10 cellular contexts compared by ENCODE assay signal in the genomic region with DNA sequence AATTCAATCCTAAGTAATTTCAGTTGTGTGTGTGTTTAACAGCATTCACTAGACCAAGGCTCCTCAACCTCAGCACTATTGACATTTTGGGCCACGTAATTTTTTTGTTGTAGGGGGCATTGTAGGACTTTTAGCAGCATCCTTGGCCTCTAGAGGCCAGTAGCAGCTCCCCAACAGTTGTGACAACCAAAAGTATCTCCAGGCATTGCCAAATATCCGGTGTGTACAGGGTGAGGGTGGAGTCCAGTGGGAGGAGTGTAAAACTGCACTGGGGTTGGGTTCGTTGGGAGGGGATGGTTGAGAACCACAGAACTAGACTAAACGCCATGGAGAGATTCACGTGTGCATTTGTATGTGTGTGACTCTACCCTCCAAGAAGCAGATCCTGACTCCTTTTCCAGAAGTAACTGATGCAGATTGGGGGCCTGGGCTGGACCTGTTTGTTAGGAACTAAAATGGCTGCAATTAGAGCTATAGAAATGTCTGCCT. TPM values are rescaled to one million over a fixed set of nuclear protein-coding genes. Genes with fewer than 3 reads are reported as not detected.
DNase-seq lines count a peak whose midpoint lies in the region; ATAC-seq lines count a peak whose summit lies in the region.
"Had no signal": no experiment of that assay in that cellular context is flagged by ENCODE, and none has a peak within 500 bp of the region (broad histone marks: within the 10 kb centered on the region; RNA-seq: fewer than 3 reads in every experiment).

No MANE protein-coding gene starts in this region.

- no peak for ATAC-seq in GM18520 (IDR thresholded peaks at IDR 0.05; ENCODE audit: unreplicated experiment)
- ATAC-seq: body of pancreas had no signal

- no peaks in the 10 kb centered on the region for H3K36me3 ChIP-seq in GM23248 (ENCODE audit: low read depth)
- H3K36me3 ChIP-seq: thoracic aorta had no signal

- POLR2A ChIA-PET in activated CD4-positive, alpha-beta T cell treated with anti-CD3 and anti-CD28 coated beads, Interleukin-2, amount 10 ng/mL, durations not matched to agents 7 days and 5 days (lab: Charles Lee), result interaction anchor here (0.6 kb wide), 1 partner anchor 15 kb away, joined by 3 read pairs; no protein-coding TSS in a partner anchor

- peak overlapping the region; percentile 15 for H3K4me3 Mint-ChIP-seq in activated CD4-positive, alpha-beta T cell treated with anti-CD3 and anti-CD28 coated beads, Interleukin-2, amount 10 ng/mL, durations not matched to agents 7 days and 5 days

- H3K27ac ChIP-seq in GM23248, result no peak overlapping the region
- H3K27ac ChIP-seq: body of pancreas, thoracic aorta had no signal

- CTCF ChIA-PET in activated CD4-positive, alpha-beta T cell treated with anti-CD3 and anti-CD28 coated beads, Interleukin-2, amount 10 ng/mL, durations not matched to agents 7 days and 5 days (lab: Charles Lee), result interaction anchor here (0.6 to 1.5 kb wide), 7 partner anchors 9 to 133 kb away, joined by 3 to 7 read pairs (median 3); no protein-coding TSS in a partner anchor

- H2AFZ ChIP-seq in GM23248, result peak overlapping the region; percentile 82

- H3F3A ChIP-seq in GM23248 (ENCODE audit: insufficient read depth), result 0 out of 2 replicates have a peak, but pooled peaks cover 9% of the 10 kb centered on the region

- no peak overlapping the region for H3K4me3 ChIP-seq in GM23248
- H3K4me3 ChIP-seq: body of pancreas, thoracic aorta had no signal

- H3K27me3 ChIP-seq in GM23248 (replicated peaks; ENCODE audit: insufficient read depth), result no peaks in the 10 kb centered on the region
- H3K27me3 ChIP-seq: body of pancreas had no signal

- no peaks in the 10 kb centered on the region for H3K9me3 ChIP-seq in GM23248 (ENCODE audit: low read depth)
- H3K9me3 ChIP-seq: body of pancreas, thoracic aorta had no signal

- H3K27ac Mint-ChIP-seq in activated CD4-positive, alpha-beta T cell treated with anti-CD3 and anti-CD28 coated beads, Interleukin-2, amount 10 ng/mL, durations not matched to agents 7 days and 5 days, result peak overlapping the region; percentile 84

- WGBS in GM23248 (ENCODE audit: low coverage in 1 of 2, low lambda C conversion rate in 2 of 2, missing lambda C conversion rate in 2 of 2), 2 experiments, result 29 to 34% methylated on average over 5 of the region's 5 CpGs

- in situ Hi-C loops in G401 (cut with HindIII; ENCODE audit: low sequenced_read_pairs), result no loop called here
- in situ Hi-C loops in GM23248 (cut with MboI), result no loop called here

- H3K79me2 ChIP-seq in GM23248 (ENCODE audit: insufficient read depth), result no peaks in the 10 kb centered on the region

- no peaks in the 10 kb centered on the region for H4K20me1 ChIP-seq in GM23248 (ENCODE audit: insufficient read depth)

- H3K4me1 Mint-ChIP-seq in activated CD4-positive, alpha-beta T cell treated with anti-CD3 and anti-CD28 coated beads, Interleukin-2, amount 10 ng/mL, durations not matched to agents 7 days and 5 days, result peaks cover 24% of the 10 kb centered on the region

- no peaks in the 10 kb centered on the region for H3K9me3 Mint-ChIP-seq in activated CD4-positive, alpha-beta T cell treated with anti-CD3 and anti-CD28 coated beads, Interleukin-2, amount 10 ng/mL, durations not matched to agents 7 days and 5 days

- H3K9me2 ChIP-seq in GM23248 (ENCODE audit: insufficient read depth), result no peaks in the 10 kb centered on the region

- peaks cover 5% of the 10 kb centered on the region for H3K4me1 ChIP-seq in GM23248 (ENCODE audit: insufficient read depth)

- H3K9ac ChIP-seq in GM23248, result no peak overlapping the region

- H3K36me3 Mint-ChIP-seq in activated CD4-positive, alpha-beta T cell treated with anti-CD3 and anti-CD28 coated beads, Interleukin-2, amount 10 ng/mL, durations not matched to agents 7 days and 5 days (ENCODE audit: low read depth), result no peaks in the 10 kb centered on the region

- DNase-seq in G401 (ENCODE audit: low spot score) (peak; percentile 19), GM23248 (peak; percentile 84), NAMALWA (ENCODE audit: low spot score) (peak; percentile 90), fibroblast of peridontal ligament (ENCODE audit: extremely low read depth) (peak; percentile 35), NCI-H2081 treated with DMSO at 0.1 percent for 48 hours (lab: John Stamatoyannopoulos, UW) (no peak)
- DNase-seq in activated CD4-positive, alpha-beta T cell treated with anti-CD3 and anti-CD28 coated beads, Interleukin-2, amount 10 ng/mL, durations not matched to agents 7 days and 5 days, result peak; percentile 79
- DNase-seq in stimulated activated CD4-positive, alpha-beta T cell treated with anti-CD3 and anti-CD28 coated beads, Interleukin-4, amount 100 ng/mL, for 24 hours, result peak; percentile 49

- no peak overlapping the region for H3K4me2 ChIP-seq in GM23248 (ENCODE audit: unreplicated experiment)

- no peaks in the 10 kb centered on the region for H3K27me3 Mint-ChIP-seq in activated CD4-positive, alpha-beta T cell treated with anti-CD3 and anti-CD28 coated beads, Interleukin-2, amount 10 ng/mL, durations not matched to agents 7 days and 5 days

RNA-seq across cellular contexts. Expression of a gene that starts 5.9 kb away (rescaled TPM):
- total RNA-seq in G401 (2014; rRNA removed; shearing (Covaris generic)), result 2.5 and 6.7 TPM in 2 replicates
- total RNA-seq in GM23248 (2014; rRNA removed; shearing (Covaris generic)), result 11.2 and 11.8 TPM in 2 replicates
- polyA plus RNA-seq in GM23248 (2016; fragmentation: Nextera tagmentation; extraction: Ambion mirVana), result 17.0 and 22.3 TPM in 2 replicates
- total RNA-seq in activated CD4-positive, alpha-beta T cell treated with anti-CD3 and anti-CD28 coated beads, Interleukin-2, amount 10 ng/mL, durations not matched to agents 7 days and 5 days, result 10 to 100 TPM; 37.8 to 38.4 TPM
